ENCODE assay signal across 8 cellular contexts in the genomic region with DNA sequence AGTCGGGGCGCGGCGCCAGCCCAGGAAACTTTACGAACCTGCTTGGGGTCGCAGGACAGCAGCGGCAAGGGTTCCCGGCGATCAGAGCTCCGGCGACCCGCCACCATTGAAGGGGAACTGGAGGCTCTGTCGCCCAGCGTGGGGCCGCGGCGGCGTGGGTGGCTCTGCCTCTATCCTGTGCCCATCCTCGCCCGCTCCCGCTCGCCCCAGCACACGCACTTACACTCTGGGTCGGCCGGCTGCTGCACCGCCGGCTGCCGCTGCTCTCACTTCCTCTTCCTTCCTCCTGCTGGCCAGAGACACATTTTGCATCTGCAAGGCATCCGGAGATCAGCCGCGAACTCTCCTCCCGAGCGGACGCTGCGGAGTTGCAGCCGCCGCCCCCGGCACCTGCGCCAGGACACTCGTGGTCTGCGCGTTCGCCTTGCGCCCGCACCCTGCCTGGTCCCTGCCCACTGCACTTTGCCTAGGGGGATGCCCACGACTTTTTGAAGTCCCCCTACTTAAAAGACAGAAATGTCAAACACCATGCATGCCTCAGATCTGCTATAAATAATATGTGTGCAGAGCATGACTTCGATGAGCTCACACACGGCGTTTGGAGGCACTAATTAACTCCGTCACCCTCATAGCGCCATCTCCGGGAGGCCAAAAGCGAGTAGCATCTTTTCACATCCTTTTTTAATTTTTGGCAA. TPM values are rescaled to one million over a fixed set of nuclear protein-coding genes. Genes with fewer than 3 reads are reported as not detected.
DNase-seq lines count a peak whose midpoint lies in the region; ATAC-seq and TF ChIP-seq lines count a peak whose summit lies in the region.

A gene with protein sequence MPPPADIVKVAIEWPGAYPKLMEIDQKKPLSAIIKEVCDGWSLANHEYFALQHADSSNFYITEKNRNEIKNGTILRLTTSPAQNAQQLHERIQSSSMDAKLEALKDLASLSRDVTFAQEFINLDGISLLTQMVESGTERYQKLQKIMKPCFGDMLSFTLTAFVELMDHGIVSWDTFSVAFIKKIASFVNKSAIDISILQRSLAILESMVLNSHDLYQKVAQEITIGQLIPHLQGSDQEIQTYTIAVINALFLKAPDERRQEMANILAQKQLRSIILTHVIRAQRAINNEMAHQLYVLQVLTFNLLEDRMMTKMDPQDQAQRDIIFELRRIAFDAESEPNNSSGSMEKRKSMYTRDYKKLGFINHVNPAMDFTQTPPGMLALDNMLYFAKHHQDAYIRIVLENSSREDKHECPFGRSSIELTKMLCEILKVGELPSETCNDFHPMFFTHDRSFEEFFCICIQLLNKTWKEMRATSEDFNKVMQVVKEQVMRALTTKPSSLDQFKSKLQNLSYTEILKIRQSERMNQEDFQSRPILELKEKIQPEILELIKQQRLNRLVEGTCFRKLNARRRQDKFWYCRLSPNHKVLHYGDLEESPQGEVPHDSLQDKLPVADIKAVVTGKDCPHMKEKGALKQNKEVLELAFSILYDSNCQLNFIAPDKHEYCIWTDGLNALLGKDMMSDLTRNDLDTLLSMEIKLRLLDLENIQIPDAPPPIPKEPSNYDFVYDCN (minus strand): TSS at position 228 of the 695 bp plus-strand sequence. CDS start 106,174 bp downstream, outside the sequence.

- H3K4me1 ChIP-seq in BLaER1 treated with 17β-estradiol and CSF1 and Interleukin-3, amounts not matched to agents 10 nM and 100 nM = peaks cover 18 to 43% (median 29%) of the 10 kb centered on the region in 10 experiments
- H3K4me1 ChIP-seq in neural progenitor cell = peaks cover 27% of the 10 kb centered on the region

- H3K9me3 Mint-ChIP-seq in neural progenitor cell = no peaks in the 10 kb centered on the region

- peak within 1 kb of the TSS; percentile 79 to 98 (median 84) for H3K4me2 ChIP-seq in BLaER1 treated with 17β-estradiol and CSF1 and Interleukin-3, amounts not matched to agents 10 nM and 100 nM
- H3K4me2 ChIP-seq in neural progenitor cell = peak within 1 kb of the TSS; percentile 93

- peaks cover 6% of the 10 kb centered on the region for H3K36me3 Mint-ChIP-seq in neural progenitor cell

- H2AFZ ChIP-seq in neural progenitor cell (replicated peaks) = peak within 1 kb of the TSS; percentile 97

- peak within 1 kb of the TSS; percentile 76 to 91 (median 85) for H3K4me3 ChIP-seq in BLaER1 treated with 17β-estradiol and CSF1 and Interleukin-3, amounts not matched to agents 10 nM and 100 nM
- H3K4me3 ChIP-seq in neural progenitor cell = peak within 1 kb of the TSS; percentile 99

- peak within 1 kb of the TSS; percentile 98 for H3K4me3 Mint-ChIP-seq in neural progenitor cell

- peaks cover 0 to 15% (median 0%) of the 10 kb centered on the region in 11 experiments; a peak in 4 of 22 replicates for H4K20me1 ChIP-seq in BLaER1 treated with 17β-estradiol and CSF1 and Interleukin-3, amounts not matched to agents 10 nM and 100 nM
- H4K20me1 ChIP-seq in neural progenitor cell (ENCODE audit: low read depth) = no peaks in the 10 kb centered on the region

- H3F3A ChIP-seq in neural progenitor cell (ENCODE audit: low read depth) = peaks cover 39% of the 10 kb centered on the region

- ATAC-seq in GM19328 (IDR thresholded peaks at IDR 0.05; ENCODE audit: unreplicated experiment) (peak; percentile 93), HG03521 (IDR thresholded peaks at IDR 0.05; ENCODE audit: unreplicated experiment) (peak; percentile 93)

- TF ChIP-seq CTCF in neural progenitor cell (IDR thresholded peaks at IDR 0.05) = peak; percentile 61

- peak within 1 kb of the TSS; percentile 80 to 92 (median 88) for H3K9ac ChIP-seq in BLaER1 treated with 17β-estradiol and CSF1 and Interleukin-3, amounts not matched to agents 10 nM and 100 nM
- peak within 1 kb of the TSS; percentile 2 for H3K9ac ChIP-seq in neural progenitor cell

- peak within 1 kb of the TSS; percentile 83 to 91 (median 86) for H3K27ac ChIP-seq in BLaER1 treated with 17β-estradiol and CSF1 and Interleukin-3, amounts not matched to agents 10 nM and 100 nM
- peak within 1 kb of the TSS; percentile 23 for H3K27ac ChIP-seq in neural progenitor cell

- peak; percentile 92 for DNase-seq in RPMI8226
- DNase-seq in activated T-helper 9 cell treated with anti-CD3 and anti-CD28 coated beads, Interleukin-2, amount 50 U/mL, for 16 hours (ENCODE audit: low read depth) = peak; percentile 68
- DNase-seq in foreskin melanocyte = peak; percentile 66
- DNase-seq in neural progenitor cell (ENCODE audit: low spot score) = peak; percentile 92
- peak; percentile 18 for DNase-seq in stromal cell of bone marrow (ENCODE audit: low read depth)

- H3K4me1 Mint-ChIP-seq in neural progenitor cell = peaks cover 48% of the 10 kb centered on the region

- H3K27me3 ChIP-seq in BLaER1 treated with 17β-estradiol and CSF1 and Interleukin-3, amounts not matched to agents 10 nM and 100 nM = no peaks in the 10 kb centered on the region
- H3K27me3 ChIP-seq in neural progenitor cell = peaks cover 26% of the 10 kb centered on the region

- peak within 1 kb of the TSS; percentile 94 for H3K27ac Mint-ChIP-seq in neural progenitor cell

- H3K79me2 ChIP-seq in neural progenitor cell (ENCODE audit: low read depth) = peaks cover 7% of the 10 kb centered on the region

- H3K36me3 ChIP-seq in BLaER1 treated with 17β-estradiol and CSF1 and Interleukin-3, amounts not matched to agents 10 nM and 100 nM = peaks cover 0 to 2% (median 0%) of the 10 kb centered on the region in 11 experiments; a peak in 1 of 22 replicates
- H3K36me3 ChIP-seq in neural progenitor cell = no peaks in the 10 kb centered on the region

- H3K9me3 ChIP-seq in BLaER1 treated with 17β-estradiol and CSF1 and Interleukin-3, amounts not matched to agents 10 nM and 100 nM (replicated peaks in 1 of 11) = 0 out of 22 replicates have a peak, but pooled peaks cover 0 to 3% (median 0%) of the 10 kb centered on the region in 11 experiments
- no peaks in the 10 kb centered on the region for H3K9me3 ChIP-seq in neural progenitor cell (ENCODE audit: low read depth)

- peaks cover 16% of the 10 kb centered on the region for H3K27me3 Mint-ChIP-seq in neural progenitor cell (ENCODE audit: insufficient read depth, low read depth)

RNA-seq across cellular contexts. Expression of the gene that starts here (rescaled TPM):
- 22.0 and 27.0 TPM in 2 replicates for total RNA-seq in neural progenitor cell (ENCODE audit: low replicate concordance)

Comparison
In these comparisons a context has a peak if more than half of its experiments do, and no peak if none do; other contexts are left out.
1. Peak in every context shown above with its lines: DNase-seq, ATAC-seq, H3K4me3 ChIP-seq and H3K27ac ChIP-seq.
2. DNase-seq: peak in every context shown above with its lines; median percentile 92 in RPMI8226; 92 in neural progenitor cell; 68 in activated T-helper 9 cell treated with anti-CD3 and anti-CD28 coated beads, Interleukin-2, amount 50 U/mL, for 16 hours; 66 in foreskin melanocyte; 18 in stromal cell of bone marrow.